10 cellular contexts compared by ENCODE assay signal in the genomic region with DNA sequence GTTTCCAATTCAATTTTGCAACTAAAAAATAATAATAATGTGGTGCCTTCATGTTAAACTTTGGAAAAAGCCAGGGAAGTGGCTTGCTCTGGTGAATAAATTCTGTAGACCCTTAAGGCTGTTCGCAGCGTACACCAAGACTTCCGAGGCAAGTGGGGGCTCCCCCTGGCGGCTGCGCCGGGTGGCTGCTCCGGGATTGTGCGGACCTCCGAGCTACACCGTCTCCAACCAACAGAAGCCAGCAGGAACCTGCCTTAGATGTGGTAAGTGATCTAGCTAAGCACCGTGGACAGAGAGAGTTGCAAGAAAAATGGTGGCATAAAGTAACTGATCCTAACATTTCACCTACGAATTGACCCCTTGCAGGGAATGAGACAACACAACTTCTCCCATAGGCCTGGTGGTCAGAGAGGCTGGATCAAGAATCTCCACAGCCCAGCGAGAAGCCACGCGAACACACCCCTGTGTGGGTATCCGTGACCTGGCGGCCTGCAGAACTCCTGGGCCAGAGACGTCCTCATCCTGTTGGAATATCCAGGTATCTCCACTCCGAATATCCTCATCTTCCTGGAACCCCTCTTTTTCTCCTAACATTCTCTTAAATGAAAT.
A peak's percentile ranks its signal among the peaks of the same experiment; 100 is the strongest.
DNase-seq lines count a peak whose midpoint lies in the region; ATAC-seq and TF ChIP-seq lines count a peak whose summit lies in the region.
"Had no signal": no experiment of that assay in that cellular context is flagged by ENCODE, and none has a peak within 500 bp of the region (broad histone marks: within the 10 kb centered on the region; RNA-seq: fewer than 3 reads in every experiment).

No MANE protein-coding gene starts in this region.

- H3K4me3 Mint-ChIP-seq in activated naive CD4-positive, alpha-beta T cell treated with anti-CD3 and anti-CD28 coated beads, Interleukin-2, amount 50 U/mL, for 24 hours: peak overlapping the region; percentile 16

- H3K27me3 Mint-ChIP-seq in activated naive CD4-positive, alpha-beta T cell treated with anti-CD3 and anti-CD28 coated beads, Interleukin-2, amount 50 U/mL, for 24 hours: peaks cover 34% of the 10 kb centered on the region

- WGBS in heart right ventricle, 2 donors: 36 to 37% methylated on average over 19 of the region's 19 CpGs

- H3K9me3 ChIP-seq in Peyer's patch (peaks cover 0 to 8% (median 3%) of the 10 kb centered on the region in 4 donors), heart right ventricle (peaks cover 0 to 24% (median 10%) of the 10 kb centered on the region in 11 donors), parathyroid adenoma (ENCODE audit: control insufficient read depth, low read length) (no peaks in the 10 kb centered on the region)

- DNase-seq in NCI-H2107 (lab: John Stamatoyannopoulos, UW) (peak; percentile 2), NCI-H2107 treated with DMSO at 0.1 percent for 48 hours (lab: John Stamatoyannopoulos, UW; ENCODE audit: unreplicated experiment) (no peak), Peyer's patch (peak; percentile 27 to 72 (median 72)), heart right ventricle (peak; percentile 69 to 74), ureter (ENCODE audit: low spot score) (peak; percentile 55)

- H3K27ac Mint-ChIP-seq in activated naive CD4-positive, alpha-beta T cell treated with anti-CD3 and anti-CD28 coated beads, Interleukin-2, amount 50 U/mL, for 24 hours: no peak overlapping the region
- H3K27ac Mint-ChIP-seq: CD4-positive, alpha-beta memory T cell had no signal

- H3K9ac ChIP-seq in parathyroid adenoma: no peak overlapping the region

- no peaks in the 10 kb centered on the region for H3K79me2 ChIP-seq in parathyroid adenoma

- no peaks in the 10 kb centered on the region for H3K36me3 ChIP-seq in Peyer's patch
- no peaks in the 10 kb centered on the region for H3K36me3 ChIP-seq in heart right ventricle
- H3K36me3 ChIP-seq in parathyroid adenoma (ENCODE audit: control insufficient read depth, insufficient read depth, low read length): no peaks in the 10 kb centered on the region

- H3K27ac ChIP-seq in Peyer's patch: no peak overlapping the region
- H3K27ac ChIP-seq in heart right ventricle: no peak overlapping the region
- no peak overlapping the region for H3K27ac ChIP-seq in parathyroid adenoma
- H3K27ac ChIP-seq: skin epidermis had no signal

- ATAC-seq in HG02938 (IDR thresholded peaks at IDR 0.05; ENCODE audit: unreplicated experiment): peak; percentile 92
- ATAC-seq in heart right ventricle: peak; percentile 85 to 98 (median 94)

- TF ChIP-seq POLR2A in Peyer's patch (IDR thresholded peaks at IDR 0.05): no peak

- H3K4me3 ChIP-seq in Peyer's patch (peak overlapping the region in 2 of 4 donors; percentile 38 to 45), heart right ventricle (peak overlapping the region in 8 of 10 donors; percentile 9 to 49 (median 40)), parathyroid adenoma (ENCODE audit: low read depth, low read length) (no peak overlapping the region)
- H3K4me3 ChIP-seq: skin epidermis had no signal

- H3K27me3 ChIP-seq in Peyer's patch (no peaks in the 10 kb centered on the region), heart right ventricle (peaks cover 0 to 20% (median 14%) of the 10 kb centered on the region in 7 donors), parathyroid adenoma (ENCODE audit: control insufficient read depth, insufficient read depth, low read length) (no peaks in the 10 kb centered on the region)

- TF ChIP-seq CTCF in Peyer's patch (IDR thresholded peaks at IDR 0.05) (peak in 5 of 6 experiments; percentile 36 to 70 (median 64)), heart right ventricle (IDR thresholded peaks at IDR 0.05) (peak; percentile 58 to 89 (median 88)), parathyroid adenoma (IDR thresholded peaks at IDR 0.05) (peak; percentile 65)

- H3K9me3 Mint-ChIP-seq in activated naive CD4-positive, alpha-beta T cell treated with anti-CD3 and anti-CD28 coated beads, Interleukin-2, amount 50 U/mL, for 24 hours: no peaks in the 10 kb centered on the region

- peak overlapping the region; percentile 54 for H2AFZ ChIP-seq in parathyroid adenoma

- intact Hi-C loops in heart right ventricle (cut with DNase I): loop anchor here in 8 of 10 donors (1.0 to 10.0 kb wide), 7 partner anchors 91 to 213 kb away; no protein-coding TSS in a partner anchor

- no peaks in the 10 kb centered on the region for H3K4me1 Mint-ChIP-seq in activated naive CD4-positive, alpha-beta T cell treated with anti-CD3 and anti-CD28 coated beads, Interleukin-2, amount 50 U/mL, for 24 hours

- H3K4me2 ChIP-seq in parathyroid adenoma (ENCODE audit: low read length): peak overlapping the region; percentile 33

- H3K4me1 ChIP-seq in Peyer's patch (no peaks in the 10 kb centered on the region), heart right ventricle (peaks cover 0 to 4% (median 0%) of the 10 kb centered on the region in 9 donors), parathyroid adenoma (no peaks in the 10 kb centered on the region)

- H3K36me3 Mint-ChIP-seq in activated naive CD4-positive, alpha-beta T cell treated with anti-CD3 and anti-CD28 coated beads, Interleukin-2, amount 50 U/mL, for 24 hours: peaks cover 1% of the 10 kb centered on the region
